ENCODE assay signal across 24 cellular contexts in genomic region chr6:45470131-45470738, GRCh38.
"Had no signal": no experiment of that assay in that cellular context is flagged by ENCODE, and none has a peak within 500 bp of the region (broad histone marks: within the 10 kb centered on the region; RNA-seq: fewer than 3 reads in every experiment).

No MANE protein-coding gene starts in this region.

- H3K9me3 ChIP-seq: left lung, right lobe of liver, thoracic aorta, upper lobe of left lung had no signal

- H3K4me1 Mint-ChIP-seq: neural crest cell; stimulated activated memory B cell treated with anti-CD40 and anti-IgM and Interleukin-4, amounts not matched to agents 10 μg/mL and 1 μg/mL and 100 μg/mL, for 72 hours had no signal

- H3K27me3 Mint-ChIP-seq: activated CD4-positive, alpha-beta T cell treated with anti-CD3 and anti-CD28 coated beads, Interleukin-2, amount 10 ng/mL, durations not matched to agents 7 days and 5 days; activated naive CD8-positive, alpha-beta T cell treated with anti-CD3 and anti-CD28 coated beads, Interleukin-2, amount 10 ng/mL, durations not matched to agents 7 days and 5 days; naive thymus-derived CD4-positive, alpha-beta T cell; stimulated activated memory B cell treated with anti-CD40 and anti-IgM and Interleukin-4, amounts not matched to agents 10 μg/mL and 1 μg/mL and 100 μg/mL, for 72 hours had no signal

- H3K27ac ChIP-seq: coronary artery, epithelial cell of prostate, hepatocyte, left lung, right lobe of liver, thoracic aorta, upper lobe of left lung, WERI-Rb-1 had no signal

- H3K27me3 ChIP-seq: hepatocyte, left lung, right lobe of liver, upper lobe of left lung had no signal

- H3K27ac Mint-ChIP-seq: activated CD4-positive, alpha-beta T cell treated with anti-CD3 and anti-CD28 coated beads, Interleukin-2, amount 10 ng/mL, durations not matched to agents 7 days and 5 days; activated naive CD8-positive, alpha-beta T cell treated with anti-CD3 and anti-CD28 coated beads, Interleukin-2, amount 10 ng/mL, durations not matched to agents 7 days and 5 days; immature natural killer cell; stimulated activated memory B cell treated with anti-CD40 and anti-IgM and Interleukin-4, amounts not matched to agents 10 μg/mL and 1 μg/mL and 100 μg/mL, for 72 hours had no signal

- H3K36me3 Mint-ChIP-seq: immature natural killer cell; stimulated activated memory B cell treated with anti-CD40 and anti-IgM and Interleukin-4, amounts not matched to agents 10 μg/mL and 1 μg/mL and 100 μg/mL, for 72 hours had no signal

- H3K4me1 ChIP-seq: right lobe of liver had no signal

- ATAC-seq: left lung; naive thymus-derived CD4-positive, alpha-beta T cell; right lobe of liver; stimulated activated memory B cell treated with anti-CD40 and anti-IgM and Interleukin-4, amounts not matched to agents 10 μg/mL and 1 μg/mL and 100 μg/mL, for 72 hours had no signal

- H3K9me3 Mint-ChIP-seq: activated CD4-positive, alpha-beta T cell treated with anti-CD3 and anti-CD28 coated beads, Interleukin-2, amount 10 ng/mL, durations not matched to agents 7 days and 5 days; activated naive CD8-positive, alpha-beta T cell treated with anti-CD3 and anti-CD28 coated beads, Interleukin-2, amount 10 ng/mL, durations not matched to agents 7 days and 5 days; immature natural killer cell; naive thymus-derived CD4-positive, alpha-beta T cell; neural crest cell; stimulated activated memory B cell treated with anti-CD40 and anti-IgM and Interleukin-4, amounts not matched to agents 10 μg/mL and 1 μg/mL and 100 μg/mL, for 72 hours had no signal

- DNase-seq: activated CD4-positive, alpha-beta T cell treated with anti-CD3 and anti-CD28 coated beads, Interleukin-2, amount 10 ng/mL, durations not matched to agents 7 days and 5 days; activated CD4-positive, CD25-positive, alpha-beta regulatory T cell treated with anti-CD3 and anti-CD28 coated beads, Interleukin-2, amount 50 U/mL, for 72 hours; activated CD8-positive, alpha-beta memory T cell treated with anti-CD3 and anti-CD28 coated beads, Interleukin-2, amount 50 U/mL, for 48 hours; activated naive CD4-positive, alpha-beta T cell; activated naive CD8-positive, alpha-beta T cell treated with anti-CD3 and anti-CD28 coated beads, Interleukin-2, amount 10 ng/mL, durations not matched to agents 7 days and 5 days; cerebellar nuclear complex; glutamatergic neuron; immature natural killer cell; kidney glomerular epithelial cell; left lung; naive thymus-derived CD4-positive, alpha-beta T cell; occipital lobe; posterior cingulate gyrus; right lobe of liver; stimulated activated CD4-positive, alpha-beta T cell treated with anti-CD3 and anti-CD28 coated beads, Interleukin-1b, Interleukin-23, amount 100 ng/mL, for 48 hours; T-helper 1 cell; upper lobe of left lung; WERI-Rb-1 had no signal

- H3K4me3 Mint-ChIP-seq: activated CD4-positive, alpha-beta T cell treated with anti-CD3 and anti-CD28 coated beads, Interleukin-2, amount 10 ng/mL, durations not matched to agents 7 days and 5 days; activated naive CD8-positive, alpha-beta T cell treated with anti-CD3 and anti-CD28 coated beads, Interleukin-2, amount 10 ng/mL, durations not matched to agents 7 days and 5 days; immature natural killer cell; naive thymus-derived CD4-positive, alpha-beta T cell; neural crest cell; stimulated activated memory B cell treated with anti-CD40 and anti-IgM and Interleukin-4, amounts not matched to agents 10 μg/mL and 1 μg/mL and 100 μg/mL, for 72 hours had no signal
